ENCODE assay signal across 1 cellular context in the genomic region with DNA sequence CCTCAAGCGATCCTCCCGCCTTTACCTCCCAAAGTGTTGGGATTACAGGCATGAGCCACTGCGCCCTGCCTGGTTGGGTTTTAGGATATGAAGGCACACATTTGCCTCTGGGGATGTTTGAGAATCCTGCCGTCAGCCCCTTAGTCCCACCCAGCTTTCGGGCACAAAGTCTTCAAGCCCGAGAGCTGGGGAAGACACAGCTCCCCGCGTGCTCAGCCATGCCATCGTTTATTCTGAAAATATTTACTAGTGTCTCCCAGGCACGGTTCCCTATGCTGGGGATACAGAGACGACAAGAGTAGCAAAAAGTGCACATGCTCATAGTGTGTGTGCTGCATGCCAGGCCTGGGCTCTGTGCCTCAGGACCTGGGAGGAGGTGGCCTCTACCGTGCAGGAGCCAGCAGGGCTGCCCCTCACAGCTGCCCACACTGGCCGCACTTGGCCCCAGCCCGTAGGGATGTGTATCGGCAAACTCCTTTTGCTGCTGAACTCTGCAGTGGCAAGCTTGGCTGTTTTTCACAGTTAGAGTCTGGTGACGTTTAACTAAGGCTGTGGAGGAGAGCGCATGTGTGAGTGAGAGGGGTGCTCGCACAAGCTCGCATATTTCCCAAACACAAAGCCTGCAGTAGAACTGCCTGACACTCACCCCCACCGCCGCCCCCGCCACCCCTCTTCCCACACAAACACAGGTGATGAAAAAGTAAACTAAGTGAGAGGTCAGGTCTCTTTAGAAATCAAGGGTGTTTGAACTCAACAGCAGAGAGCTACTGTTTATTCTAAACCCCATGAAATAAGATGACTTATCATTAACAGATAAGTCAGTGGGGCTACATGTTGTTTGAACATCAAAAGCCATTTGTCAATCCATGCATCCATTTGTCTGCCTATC.
TF ChIP-seq lines count a peak whose summit lies in the region.

No MANE protein-coding gene starts in this region.

TF ChIP-seq in HepG2, 621 proteins besides CTCF, POLR2A, EP300 and RAD21 (continued from another document and continues in another):
- TF ChIP-seq, protein P1, sequence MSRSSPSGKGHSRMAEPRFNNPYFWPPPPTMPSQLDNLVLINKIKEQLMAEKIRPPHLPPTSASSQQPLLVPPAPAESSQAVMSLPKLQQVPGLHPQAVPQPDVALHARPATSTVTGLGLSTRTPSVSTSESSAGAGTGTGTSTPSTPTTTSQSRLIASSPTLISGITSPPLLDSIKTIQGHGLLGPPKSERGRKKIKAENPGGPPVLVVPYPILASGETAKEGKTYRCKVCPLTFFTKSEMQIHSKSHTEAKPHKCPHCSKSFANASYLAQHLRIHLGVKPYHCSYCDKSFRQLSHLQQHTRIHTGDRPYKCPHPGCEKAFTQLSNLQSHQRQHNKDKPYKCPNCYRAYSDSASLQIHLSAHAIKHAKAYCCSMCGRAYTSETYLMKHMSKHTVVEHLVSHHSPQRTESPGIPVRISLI (CRISPR knock-in tag; IDR thresholded peaks at IDR 0.05; ENCODE audit: borderline replicate concordance): peak; percentile 14; the same call in 1 of the 2 replicates
- TF ChIP-seq CCDC6 (CRISPR knock-in tag; IDR thresholded peaks at IDR 0.05) (no peak), NONO (IDR thresholded peaks at IDR 0.05) (no peak), NONO (CRISPR knock-in tag; conservative IDR thresholded peaks at IDR 0.05) (peak; percentile 64; the same call in 1 of the 2 replicates), ZNF263 (CRISPR knock-in tag; IDR thresholded peaks at IDR 0.05) (peak; percentile 66), ZSCAN9 (CRISPR knock-in tag; IDR thresholded peaks at IDR 0.05; ENCODE audit: borderline replicate concordance) (peak; percentile 79; the same call in 1 of the 2 replicates), MAZ (IDR thresholded peaks at IDR 0.05; ENCODE audit: borderline replicate concordance, low read depth, low read length) (0 out of 2 replicates have a peak, but pooled peaks have one; percentile 17), MAZ (CRISPR knock-in tag; IDR thresholded peaks at IDR 0.05; ENCODE audit: low read depth) (peak; percentile 70), RARA (CRISPR knock-in tag; IDR thresholded peaks at IDR 0.05) (peak; percentile 67; the same call in 1 of the 2 replicates), TBX3 (IDR thresholded peaks at IDR 0.05; ENCODE audit: borderline replicate concordance) (peak; percentile 8; the same call in 1 of the 2 replicates), JUND (CRISPR knock-in tag; IDR thresholded peaks at IDR 0.05) (peak; percentile 48; the same call in 1 of the 2 replicates), KLF16 (CRISPR knock-in tag; IDR thresholded peaks at IDR 0.05) (no peak), NR2F2 (IDR thresholded peaks at IDR 0.05; ENCODE audit: borderline replicate concordance, low read depth) (no peak), RBFOX2 (IDR thresholded peaks at IDR 0.05; ENCODE audit: low read depth, low read length) (peak; percentile 54), IRX3 (CRISPR knock-in tag; IDR thresholded peaks at IDR 0.05; ENCODE audit: borderline replicate concordance, low read depth) (peak; percentile 78; the same call in 1 of the 2 replicates), ZNF670 (CRISPR knock-in tag; IDR thresholded peaks at IDR 0.05; ENCODE audit: borderline replicate concordance) (no peak), SRSF4 (IDR thresholded peaks at IDR 0.05; ENCODE audit: low read depth, low read length, poor library complexity, severe bottlenecking) (no peak), NKX3-1 (CRISPR knock-in tag; IDR thresholded peaks at IDR 0.05) (no peak), MIXL1 (CRISPR knock-in tag; IDR thresholded peaks at IDR 0.05) (peak; percentile 39; the same call in 1 of the 2 replicates), ZNF337 (CRISPR knock-in tag; IDR thresholded peaks at IDR 0.05; ENCODE audit: borderline replicate concordance, low read depth) (no peak), SOX13 (IDR thresholded peaks at IDR 0.05) (no peak; the same call in 1 of the 2 replicates), SOX13 (CRISPR knock-in tag; conservative IDR thresholded peaks at IDR 0.05 in 1 of 2, IDR thresholded peaks at IDR 0.05 in 1 of 2) (peak in 1 of 2 experiments; percentile 8; a peak in 1 of 4 replicates)
- TF ChIP-seq, protein P2, sequence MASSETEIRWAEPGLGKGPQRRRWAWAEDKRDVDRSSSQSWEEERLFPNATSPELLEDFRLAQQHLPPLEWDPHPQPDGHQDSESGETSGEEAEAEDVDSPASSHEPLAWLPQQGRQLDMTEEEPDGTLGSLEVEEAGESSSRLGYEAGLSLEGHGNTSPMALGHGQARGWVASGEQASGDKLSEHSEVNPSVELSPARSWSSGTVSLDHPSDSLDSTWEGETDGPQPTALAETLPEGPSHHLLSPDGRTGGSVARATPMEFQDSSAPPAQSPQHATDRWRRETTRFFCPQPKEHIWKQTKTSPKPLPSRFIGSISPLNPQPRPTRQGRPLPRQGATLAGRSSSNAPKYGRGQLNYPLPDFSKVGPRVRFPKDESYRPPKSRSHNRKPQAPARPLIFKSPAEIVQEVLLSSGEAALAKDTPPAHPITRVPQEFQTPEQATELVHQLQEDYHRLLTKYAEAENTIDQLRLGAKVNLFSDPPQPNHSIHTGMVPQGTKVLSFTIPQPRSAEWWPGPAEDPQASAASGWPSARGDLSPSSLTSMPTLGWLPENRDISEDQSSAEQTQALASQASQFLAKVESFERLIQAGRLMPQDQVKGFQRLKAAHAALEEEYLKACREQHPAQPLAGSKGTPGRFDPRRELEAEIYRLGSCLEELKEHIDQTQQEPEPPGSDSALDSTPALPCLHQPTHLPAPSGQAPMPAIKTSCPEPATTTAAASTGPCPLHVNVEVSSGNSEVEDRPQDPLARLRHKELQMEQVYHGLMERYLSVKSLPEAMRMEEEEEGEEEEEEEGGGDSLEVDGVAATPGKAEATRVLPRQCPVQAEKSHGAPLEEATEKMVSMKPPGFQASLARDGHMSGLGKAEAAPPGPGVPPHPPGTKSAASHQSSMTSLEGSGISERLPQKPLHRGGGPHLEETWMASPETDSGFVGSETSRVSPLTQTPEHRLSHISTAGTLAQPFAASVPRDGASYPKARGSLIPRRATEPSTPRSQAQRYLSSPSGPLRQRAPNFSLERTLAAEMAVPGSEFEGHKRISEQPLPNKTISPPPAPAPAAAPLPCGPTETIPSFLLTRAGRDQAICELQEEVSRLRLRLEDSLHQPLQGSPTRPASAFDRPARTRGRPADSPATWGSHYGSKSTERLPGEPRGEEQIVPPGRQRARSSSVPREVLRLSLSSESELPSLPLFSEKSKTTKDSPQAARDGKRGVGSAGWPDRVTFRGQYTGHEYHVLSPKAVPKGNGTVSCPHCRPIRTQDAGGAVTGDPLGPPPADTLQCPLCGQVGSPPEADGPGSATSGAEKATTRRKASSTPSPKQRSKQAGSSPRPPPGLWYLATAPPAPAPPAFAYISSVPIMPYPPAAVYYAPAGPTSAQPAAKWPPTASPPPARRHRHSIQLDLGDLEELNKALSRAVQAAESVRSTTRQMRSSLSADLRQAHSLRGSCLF (CRISPR knock-in tag; IDR thresholded peaks at IDR 0.05; ENCODE audit: borderline replicate concordance): no peak
- TF ChIP-seq, protein P3, sequence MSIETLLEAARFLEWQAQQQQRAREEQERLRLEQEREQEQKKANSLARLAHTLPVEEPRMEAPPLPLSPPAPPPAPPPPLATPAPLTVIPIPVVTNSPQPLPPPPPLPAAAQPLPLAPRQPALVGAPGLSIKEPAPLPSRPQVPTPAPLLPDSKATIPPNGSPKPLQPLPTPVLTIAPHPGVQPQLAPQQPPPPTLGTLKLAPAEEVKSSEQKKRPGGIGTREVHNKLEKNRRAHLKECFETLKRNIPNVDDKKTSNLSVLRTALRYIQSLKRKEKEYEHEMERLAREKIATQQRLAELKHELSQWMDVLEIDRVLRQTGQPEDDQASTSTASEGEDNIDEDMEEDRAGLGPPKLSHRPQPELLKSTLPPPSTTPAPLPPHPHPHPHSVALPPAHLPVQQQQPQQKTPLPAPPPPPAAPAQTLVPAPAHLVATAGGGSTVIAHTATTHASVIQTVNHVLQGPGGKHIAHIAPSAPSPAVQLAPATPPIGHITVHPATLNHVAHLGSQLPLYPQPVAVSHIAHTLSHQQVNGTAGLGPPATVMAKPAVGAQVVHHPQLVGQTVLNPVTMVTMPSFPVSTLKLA (IDR thresholded peaks at IDR 0.05): no peak
- TF ChIP-seq, protein P4, sequence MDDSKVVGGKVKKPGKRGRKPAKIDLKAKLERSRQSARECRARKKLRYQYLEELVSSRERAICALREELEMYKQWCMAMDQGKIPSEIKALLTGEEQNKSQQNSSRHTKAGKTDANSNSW (CRISPR knock-in tag; IDR thresholded peaks at IDR 0.05; ENCODE audit: borderline replicate concordance): no peak
- TF ChIP-seq, protein P5, sequence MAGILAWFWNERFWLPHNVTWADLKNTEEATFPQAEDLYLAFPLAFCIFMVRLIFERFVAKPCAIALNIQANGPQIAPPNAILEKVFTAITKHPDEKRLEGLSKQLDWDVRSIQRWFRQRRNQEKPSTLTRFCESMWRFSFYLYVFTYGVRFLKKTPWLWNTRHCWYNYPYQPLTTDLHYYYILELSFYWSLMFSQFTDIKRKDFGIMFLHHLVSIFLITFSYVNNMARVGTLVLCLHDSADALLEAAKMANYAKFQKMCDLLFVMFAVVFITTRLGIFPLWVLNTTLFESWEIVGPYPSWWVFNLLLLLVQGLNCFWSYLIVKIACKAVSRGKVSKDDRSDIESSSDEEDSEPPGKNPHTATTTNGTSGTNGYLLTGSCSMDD (CRISPR knock-in tag; IDR thresholded peaks at IDR 0.05): 0 out of 2 replicates have a peak, but pooled peaks have one; percentile 60
- TF ChIP-seq, protein P6, sequence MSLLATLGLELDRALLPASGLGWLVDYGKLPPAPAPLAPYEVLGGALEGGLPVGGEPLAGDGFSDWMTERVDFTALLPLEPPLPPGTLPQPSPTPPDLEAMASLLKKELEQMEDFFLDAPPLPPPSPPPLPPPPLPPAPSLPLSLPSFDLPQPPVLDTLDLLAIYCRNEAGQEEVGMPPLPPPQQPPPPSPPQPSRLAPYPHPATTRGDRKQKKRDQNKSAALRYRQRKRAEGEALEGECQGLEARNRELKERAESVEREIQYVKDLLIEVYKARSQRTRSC (CRISPR knock-in tag; IDR thresholded peaks at IDR 0.05; ENCODE audit: low read depth): no peak
- TF ChIP-seq, protein P7, sequence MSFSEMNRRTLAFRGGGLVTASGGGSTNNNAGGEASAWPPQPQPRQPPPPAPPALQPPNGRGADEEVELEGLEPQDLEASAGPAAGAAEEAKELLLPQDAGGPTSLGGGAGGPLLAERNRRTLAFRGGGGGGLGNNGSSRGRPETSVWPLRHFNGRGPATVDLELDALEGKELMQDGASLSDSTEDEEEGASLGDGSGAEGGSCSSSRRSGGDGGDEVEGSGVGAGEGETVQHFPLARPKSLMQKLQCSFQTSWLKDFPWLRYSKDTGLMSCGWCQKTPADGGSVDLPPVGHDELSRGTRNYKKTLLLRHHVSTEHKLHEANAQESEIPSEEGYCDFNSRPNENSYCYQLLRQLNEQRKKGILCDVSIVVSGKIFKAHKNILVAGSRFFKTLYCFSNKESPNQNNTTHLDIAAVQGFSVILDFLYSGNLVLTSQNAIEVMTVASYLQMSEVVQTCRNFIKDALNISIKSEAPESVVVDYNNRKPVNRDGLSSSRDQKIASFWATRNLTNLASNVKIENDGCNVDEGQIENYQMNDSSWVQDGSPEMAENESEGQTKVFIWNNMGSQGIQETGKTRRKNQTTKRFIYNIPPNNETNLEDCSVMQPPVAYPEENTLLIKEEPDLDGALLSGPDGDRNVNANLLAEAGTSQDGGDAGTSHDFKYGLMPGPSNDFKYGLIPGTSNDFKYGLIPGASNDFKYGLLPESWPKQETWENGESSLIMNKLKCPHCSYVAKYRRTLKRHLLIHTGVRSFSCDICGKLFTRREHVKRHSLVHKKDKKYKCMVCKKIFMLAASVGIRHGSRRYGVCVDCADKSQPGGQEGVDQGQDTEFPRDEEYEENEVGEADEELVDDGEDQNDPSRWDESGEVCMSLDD (CRISPR knock-in tag; IDR thresholded peaks at IDR 0.05; ENCODE audit: borderline replicate concordance): 0 out of 2 replicates have a peak, but pooled peaks have one; percentile 36
- TF ChIP-seq, protein P8, sequence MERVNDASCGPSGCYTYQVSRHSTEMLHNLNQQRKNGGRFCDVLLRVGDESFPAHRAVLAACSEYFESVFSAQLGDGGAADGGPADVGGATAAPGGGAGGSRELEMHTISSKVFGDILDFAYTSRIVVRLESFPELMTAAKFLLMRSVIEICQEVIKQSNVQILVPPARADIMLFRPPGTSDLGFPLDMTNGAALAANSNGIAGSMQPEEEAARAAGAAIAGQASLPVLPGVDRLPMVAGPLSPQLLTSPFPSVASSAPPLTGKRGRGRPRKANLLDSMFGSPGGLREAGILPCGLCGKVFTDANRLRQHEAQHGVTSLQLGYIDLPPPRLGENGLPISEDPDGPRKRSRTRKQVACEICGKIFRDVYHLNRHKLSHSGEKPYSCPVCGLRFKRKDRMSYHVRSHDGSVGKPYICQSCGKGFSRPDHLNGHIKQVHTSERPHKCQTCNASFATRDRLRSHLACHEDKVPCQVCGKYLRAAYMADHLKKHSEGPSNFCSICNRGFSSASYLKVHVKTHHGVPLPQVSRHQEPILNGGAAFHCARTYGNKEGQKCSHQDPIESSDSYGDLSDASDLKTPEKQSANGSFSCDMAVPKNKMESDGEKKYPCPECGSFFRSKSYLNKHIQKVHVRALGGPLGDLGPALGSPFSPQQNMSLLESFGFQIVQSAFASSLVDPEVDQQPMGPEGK (CRISPR knock-in tag; IDR thresholded peaks at IDR 0.05): peak; percentile 79
- TF ChIP-seq, protein P9, sequence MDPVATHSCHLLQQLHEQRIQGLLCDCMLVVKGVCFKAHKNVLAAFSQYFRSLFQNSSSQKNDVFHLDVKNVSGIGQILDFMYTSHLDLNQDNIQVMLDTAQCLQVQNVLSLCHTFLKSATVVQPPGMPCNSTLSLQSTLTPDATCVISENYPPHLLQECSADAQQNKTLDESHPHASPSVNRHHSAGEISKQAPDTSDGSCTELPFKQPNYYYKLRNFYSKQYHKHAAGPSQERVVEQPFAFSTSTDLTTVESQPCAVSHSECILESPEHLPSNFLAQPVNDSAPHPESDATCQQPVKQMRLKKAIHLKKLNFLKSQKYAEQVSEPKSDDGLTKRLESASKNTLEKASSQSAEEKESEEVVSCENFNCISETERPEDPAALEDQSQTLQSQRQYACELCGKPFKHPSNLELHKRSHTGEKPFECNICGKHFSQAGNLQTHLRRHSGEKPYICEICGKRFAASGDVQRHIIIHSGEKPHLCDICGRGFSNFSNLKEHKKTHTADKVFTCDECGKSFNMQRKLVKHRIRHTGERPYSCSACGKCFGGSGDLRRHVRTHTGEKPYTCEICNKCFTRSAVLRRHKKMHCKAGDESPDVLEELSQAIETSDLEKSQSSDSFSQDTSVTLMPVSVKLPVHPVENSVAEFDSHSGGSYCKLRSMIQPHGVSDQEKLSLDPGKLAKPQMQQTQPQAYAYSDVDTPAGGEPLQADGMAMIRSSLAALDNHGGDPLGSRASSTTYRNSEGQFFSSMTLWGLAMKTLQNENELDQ (CRISPR knock-in tag; IDR thresholded peaks at IDR 0.05; ENCODE audit: borderline replicate concordance): no peak
- TF ChIP-seq, protein P10, sequence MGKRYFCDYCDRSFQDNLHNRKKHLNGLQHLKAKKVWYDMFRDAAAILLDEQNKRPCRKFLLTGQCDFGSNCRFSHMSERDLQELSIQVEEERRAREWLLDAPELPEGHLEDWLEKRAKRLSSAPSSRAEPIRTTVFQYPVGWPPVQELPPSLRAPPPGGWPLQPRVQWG (CRISPR knock-in tag; IDR thresholded peaks at IDR 0.05; ENCODE audit: borderline replicate concordance, low read depth): no peak
